In the genomic region with DNA sequence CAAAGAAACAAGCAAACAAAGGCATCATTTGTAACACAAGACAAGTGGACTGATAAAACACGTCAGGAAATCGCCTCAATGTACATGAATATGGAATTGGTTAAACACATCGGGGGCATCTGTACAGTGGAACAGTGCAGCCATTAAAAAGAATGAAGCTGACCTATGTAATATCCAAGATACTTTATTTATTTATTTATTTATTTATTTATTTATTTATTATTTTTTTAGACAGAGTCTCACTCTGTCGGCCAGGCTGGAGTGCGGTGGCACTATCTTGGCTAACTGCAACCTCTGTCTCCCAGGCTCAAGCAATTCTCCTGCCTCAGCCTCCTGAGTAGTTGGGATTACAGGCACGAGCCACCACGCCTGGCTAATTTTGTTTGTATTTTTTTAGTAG, we compare ENCODE assay signal across 28 cellular contexts.
A peak's percentile ranks its signal among the peaks of the same experiment; 100 is the strongest.
DNase-seq lines count a peak whose midpoint lies in the region; ATAC-seq, FAIRE-seq and TF ChIP-seq lines count a peak whose summit lies in the region.
"Had no signal": no experiment of that assay in that cellular context is flagged by ENCODE, and none has a peak within 500 bp of the region (broad histone marks: within the 10 kb centered on the region; RNA-seq: fewer than 3 reads in every experiment).

No MANE protein-coding gene starts in this region.

- H3K4me3 ChIP-seq in HEK293 (ENCODE audit: low read depth, low read length) (no peak overlapping the region), Panc1 (ENCODE audit: low read depth in 2 of 2, low read length in 2 of 2) (no peak overlapping the region), colonic mucosa (no peak overlapping the region), small intestine (ENCODE audit: low read depth in 1 of 2, low read length in 2 of 2) (no peak overlapping the region), coronary artery (no peak overlapping the region)
- H3K4me3 ChIP-seq: BLaER1, GM12878 had no signal

- H3K27me3 ChIP-seq in Panc1 (ENCODE audit: control insufficient read depth, insufficient read depth, low read length), result no peaks in the 10 kb centered on the region
- H3K27me3 ChIP-seq in colonic mucosa, result no peaks in the 10 kb centered on the region
- H3K27me3 ChIP-seq in small intestine (ENCODE audit: control insufficient read depth in 2 of 2, insufficient read depth in 2 of 2, low read length in 2 of 2), result no peaks in the 10 kb centered on the region
- H3K27me3 ChIP-seq: BE2C, BLaER1 had no signal

- intact Hi-C loops in Panc1 (cut with micrococcal nuclease; ENCODE audit: unreplicated experiment) (no loop called here), colonic mucosa (cut with DNase I) (loop anchor here (5.0 kb wide), 1 partner anchor 225 kb away; no protein-coding TSS in a partner anchor)

- no peak for TF ChIP-seq CTCF in HEK293 (tag by site-specific recombination; IDR thresholded peaks at IDR 0.05)
- no peak for TF ChIP-seq CTCF in Panc1 (IDR thresholded peaks at IDR 0.05)
- no peak for TF ChIP-seq CTCF in colonic mucosa (IDR thresholded peaks at IDR 0.05)
- TF ChIP-seq CTCF in coronary artery (IDR thresholded peaks at IDR 0.05), result no peak

- no peak for FAIRE-seq in small intestine (lab: Jason Lieb, UNC)
- FAIRE-seq: A204.1, GM12878, GM12892, GM18507 had no signal

- no peak for ATAC-seq in Panc1
- ATAC-seq in HG03439 (IDR thresholded peaks at IDR 0.05; ENCODE audit: unreplicated experiment), result no peak
- ATAC-seq: GM12878 had no signal

- H3K9me3 ChIP-seq in HEK293 (ENCODE audit: control insufficient read depth, insufficient read depth, low read depth, low read length) (no peaks in the 10 kb centered on the region), Panc1 (ENCODE audit: control insufficient read depth, insufficient read depth, low read depth, low read length) (no peaks in the 10 kb centered on the region), colonic mucosa (no peaks in the 10 kb centered on the region), small intestine (ENCODE audit: control insufficient read depth, low read depth) (no peaks in the 10 kb centered on the region)
- H3K9me3 ChIP-seq: BE2C, BLaER1 had no signal

- H3K27ac ChIP-seq in HEK293 (ENCODE audit: extremely low read depth, low read depth, low read length) (no peak overlapping the region), Panc1 (ENCODE audit: low read length) (peak overlapping the region; percentile 87; the same call in 1 of the 2 replicates), colonic mucosa (peak overlapping the region; percentile 55), small intestine (ENCODE audit: low read depth in 1 of 2, low read length in 1 of 2) (peak overlapping the region; percentile 8 to 89), coronary artery (no peak overlapping the region)
- H3K27ac ChIP-seq: BLaER1 had no signal

- DNase-seq in Panc1 (ENCODE audit: low read depth, low spot score) (no peak), colonic mucosa (no peak), small intestine (no peak), coronary artery (ENCODE audit: low spot score) (no peak), dedifferentiated amniotic fluid mesenchymal stem cell (ENCODE audit: extremely low spot score) (no peak)
- no peak for DNase-seq in activated CD8-positive, alpha-beta memory T cell treated with anti-CD3 and anti-CD28 coated beads, Interleukin-2, amount 50 U/mL, for 4 hours
- DNase-seq: 8988T; ACHN; BE2C; C1 segment of cervical spinal cord; CD4-positive, alpha-beta memory T cell; CD4-positive, CD25-positive, alpha-beta regulatory T cell; CD8-positive, alpha-beta memory T cell; COR-L47; DMS 273 treated with DMSO at 0.1 percent for 48 hours; DMS153; DMS53; DMS79; DND-41; EL; GDM1 had no signal

- CTCF ChIA-PET in HEK293 (lab: Yijun Ruan, JAX), result no interaction called here
- CTCF ChIA-PET in Panc1 (lab: Charles Lee), result no interaction called here

- POLR2A ChIA-PET in HEK293 (lab: Yijun Ruan, JAX), result interaction anchor here (0.6 kb wide), 1 partner anchor 34 kb away, joined by 3 read pairs; no protein-coding TSS in a partner anchor
- POLR2A ChIA-PET in Panc1 (lab: Charles Lee), result no interaction called here

- no TSS peak for BruUV-seq in Panc1 (replicated peaks; lab: Mats Ljungman, UMichigan)

- 73 to 81% (median 80%) methylated on average over 7 of the region's 7 CpGs for WGBS in small intestine, 3 donors

- in situ Hi-C loops in Panc1 (cut with HindIII; ENCODE audit: low pct_unique_long_range_greater_than_20kb, low sequenced_read_pairs), result no loop called here

- H3K4me1 ChIP-seq in HEK293 (ENCODE audit: control insufficient read depth, insufficient read depth, low read length), result no peaks in the 10 kb centered on the region
- peaks cover 22% of the 10 kb centered on the region for H3K4me1 ChIP-seq in Panc1 (ENCODE audit: control insufficient read depth, insufficient read depth, low read length)
- peaks cover 9% of the 10 kb centered on the region for H3K4me1 ChIP-seq in colonic mucosa
- H3K4me1 ChIP-seq in small intestine (ENCODE audit: control insufficient read depth in 2 of 2, insufficient read depth in 1 of 2, low read depth in 1 of 2, low read length in 1 of 2), result peaks cover 4 to 8% of the 10 kb centered on the region in 2 donors
- H3K4me1 ChIP-seq: BE2C had no signal

- no peaks in the 10 kb centered on the region for H3K36me3 ChIP-seq in HEK293 (ENCODE audit: control insufficient read depth in 2 of 2, insufficient read depth in 1 of 2, low read length in 2 of 2)
- no peaks in the 10 kb centered on the region for H3K36me3 ChIP-seq in Panc1 (ENCODE audit: control insufficient read depth, insufficient read depth, low read length)
- H3K36me3 ChIP-seq in colonic mucosa, result no peaks in the 10 kb centered on the region
- H3K36me3 ChIP-seq in small intestine (ENCODE audit: control insufficient read depth in 2 of 2, insufficient read depth in 2 of 2, low read length in 2 of 2), result no peaks in the 10 kb centered on the region
- H3K36me3 ChIP-seq: BE2C, BLaER1 had no signal

- H3K9ac ChIP-seq in colonic mucosa (ENCODE audit: low read depth in 2 of 2, low read length in 2 of 2), result no peak overlapping the region
- H3K9ac ChIP-seq: BLaER1 had no signal

TF ChIP-seq in HEK293, 187 proteins besides CTCF, POLR2A, EP300 and RAD21 (continues in another document):
- TF ChIP-seq ZNF423 (tag by site-specific recombination; IDR thresholded peaks at IDR 0.05) (no peak), ZFHX2 (tag by site-specific recombination; conservative IDR thresholded peaks at IDR 0.05) (no peak), EGR2 (tag by site-specific recombination; IDR thresholded peaks at IDR 0.05; ENCODE audit: low read depth) (no peak), ZNF623 (tag by site-specific recombination; IDR thresholded peaks at IDR 0.05) (peak; percentile 30; the same call in 1 of the 2 replicates), ZNF555 (tag by site-specific recombination; conservative IDR thresholded peaks at IDR 0.05) (peak; percentile 29; the same call in 1 of the 2 replicates), ZNF121 (tag by site-specific recombination; IDR thresholded peaks at IDR 0.05) (no peak)
- TF ChIP-seq, protein P1, sequence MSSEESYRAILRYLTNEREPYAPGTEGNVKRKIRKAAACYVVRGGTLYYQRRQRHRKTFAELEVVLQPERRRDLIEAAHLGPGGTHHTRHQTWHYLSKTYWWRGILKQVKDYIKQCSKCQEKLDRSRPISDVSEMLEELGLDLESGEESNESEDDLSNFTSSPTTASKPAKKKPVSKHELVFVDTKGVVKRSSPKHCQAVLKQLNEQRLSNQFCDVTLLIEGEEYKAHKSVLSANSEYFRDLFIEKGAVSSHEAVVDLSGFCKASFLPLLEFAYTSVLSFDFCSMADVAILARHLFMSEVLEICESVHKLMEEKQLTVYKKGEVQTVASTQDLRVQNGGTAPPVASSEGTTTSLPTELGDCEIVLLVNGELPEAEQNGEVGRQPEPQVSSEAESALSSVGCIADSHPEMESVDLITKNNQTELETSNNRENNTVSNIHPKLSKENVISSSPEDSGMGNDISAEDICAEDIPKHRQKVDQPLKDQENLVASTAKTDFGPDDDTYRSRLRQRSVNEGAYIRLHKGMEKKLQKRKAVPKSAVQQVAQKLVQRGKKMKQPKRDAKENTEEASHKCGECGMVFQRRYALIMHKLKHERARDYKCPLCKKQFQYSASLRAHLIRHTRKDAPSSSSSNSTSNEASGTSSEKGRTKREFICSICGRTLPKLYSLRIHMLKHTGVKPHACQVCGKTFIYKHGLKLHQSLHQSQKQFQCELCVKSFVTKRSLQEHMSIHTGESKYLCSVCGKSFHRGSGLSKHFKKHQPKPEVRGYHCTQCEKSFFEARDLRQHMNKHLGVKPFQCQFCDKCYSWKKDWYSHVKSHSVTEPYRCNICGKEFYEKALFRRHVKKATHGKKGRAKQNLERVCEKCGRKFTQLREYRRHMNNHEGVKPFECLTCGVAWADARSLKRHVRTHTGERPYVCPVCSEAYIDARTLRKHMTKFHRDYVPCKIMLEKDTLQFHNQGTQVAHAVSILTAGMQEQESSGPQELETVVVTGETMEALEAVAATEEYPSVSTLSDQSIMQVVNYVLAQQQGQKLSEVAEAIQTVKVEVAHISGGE (tag by site-specific recombination; conservative IDR thresholded peaks at IDR 0.05; ENCODE audit: low read depth), result 0 out of 2 replicates have a peak, but pooled peaks have one; percentile 40
- TF ChIP-seq, protein P2, sequence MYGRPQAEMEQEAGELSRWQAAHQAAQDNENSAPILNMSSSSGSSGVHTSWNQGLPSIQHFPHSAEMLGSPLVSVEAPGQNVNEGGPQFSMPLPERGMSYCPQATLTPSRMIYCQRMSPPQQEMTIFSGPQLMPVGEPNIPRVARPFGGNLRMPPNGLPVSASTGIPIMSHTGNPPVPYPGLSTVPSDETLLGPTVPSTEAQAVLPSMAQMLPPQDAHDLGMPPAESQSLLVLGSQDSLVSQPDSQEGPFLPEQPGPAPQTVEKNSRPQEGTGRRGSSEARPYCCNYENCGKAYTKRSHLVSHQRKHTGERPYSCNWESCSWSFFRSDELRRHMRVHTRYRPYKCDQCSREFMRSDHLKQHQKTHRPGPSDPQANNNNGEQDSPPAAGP (tag by site-specific recombination; IDR thresholded peaks at IDR 0.05), result no peak
- TF ChIP-seq, protein P3, sequence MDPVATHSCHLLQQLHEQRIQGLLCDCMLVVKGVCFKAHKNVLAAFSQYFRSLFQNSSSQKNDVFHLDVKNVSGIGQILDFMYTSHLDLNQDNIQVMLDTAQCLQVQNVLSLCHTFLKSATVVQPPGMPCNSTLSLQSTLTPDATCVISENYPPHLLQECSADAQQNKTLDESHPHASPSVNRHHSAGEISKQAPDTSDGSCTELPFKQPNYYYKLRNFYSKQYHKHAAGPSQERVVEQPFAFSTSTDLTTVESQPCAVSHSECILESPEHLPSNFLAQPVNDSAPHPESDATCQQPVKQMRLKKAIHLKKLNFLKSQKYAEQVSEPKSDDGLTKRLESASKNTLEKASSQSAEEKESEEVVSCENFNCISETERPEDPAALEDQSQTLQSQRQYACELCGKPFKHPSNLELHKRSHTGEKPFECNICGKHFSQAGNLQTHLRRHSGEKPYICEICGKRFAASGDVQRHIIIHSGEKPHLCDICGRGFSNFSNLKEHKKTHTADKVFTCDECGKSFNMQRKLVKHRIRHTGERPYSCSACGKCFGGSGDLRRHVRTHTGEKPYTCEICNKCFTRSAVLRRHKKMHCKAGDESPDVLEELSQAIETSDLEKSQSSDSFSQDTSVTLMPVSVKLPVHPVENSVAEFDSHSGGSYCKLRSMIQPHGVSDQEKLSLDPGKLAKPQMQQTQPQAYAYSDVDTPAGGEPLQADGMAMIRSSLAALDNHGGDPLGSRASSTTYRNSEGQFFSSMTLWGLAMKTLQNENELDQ (tag by site-specific recombination; IDR thresholded peaks at IDR 0.05; ENCODE audit: low read depth), result no peak

Comparison
In these comparisons a context has a peak if more than half of its experiments do, and no peak if none do; other contexts are left out.
1. H3K27ac ChIP-seq: peak in Panc1 (single experiment), colonic mucosa (single experiment) and small intestine (2 of 2); none in HEK293 (single experiment) and coronary artery (0 of 2).